Comparison of ENCODE assay signal across 32 cellular contexts in the genomic region with DNA sequence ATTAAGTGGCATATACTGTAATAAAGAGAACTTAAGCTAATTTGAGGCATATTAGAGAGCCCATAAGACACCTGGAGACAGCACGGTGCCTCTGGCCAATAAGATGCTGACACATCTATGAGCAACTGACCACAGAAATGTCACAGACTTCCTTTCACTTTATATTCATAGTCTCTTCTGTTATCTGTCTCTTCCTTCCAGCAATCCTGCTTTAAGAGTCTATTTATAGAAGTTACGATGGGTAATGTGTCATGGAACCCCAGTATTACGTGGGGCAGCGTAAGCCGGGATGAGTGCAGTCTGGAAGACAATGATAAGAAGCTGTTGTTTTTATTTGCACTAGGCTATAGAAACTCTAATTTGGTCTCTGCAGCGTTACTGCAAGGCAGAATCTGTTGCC.
DNase-seq lines count a peak whose midpoint lies in the region; ATAC-seq, FAIRE-seq and TF ChIP-seq lines count a peak whose summit lies in the region.
"Had no signal": no experiment of that assay in that cellular context is flagged by ENCODE, and none has a peak within 500 bp of the region (broad histone marks: within the 10 kb centered on the region; RNA-seq: fewer than 3 reads in every experiment).

No MANE protein-coding gene starts in this region.

- TF ChIP-seq RAD21 in HepG2 (CRISPR knock-in tag; IDR thresholded peaks at IDR 0.05) = no peak

- no peak overlapping the region for H3K4me3 ChIP-seq in Loucy (ENCODE audit: low read length, poor library complexity, severe bottlenecking)
- H3K4me3 ChIP-seq in astrocyte of the cerebellum (ENCODE audit: low read depth, low read length) = no peak overlapping the region
- H3K4me3 ChIP-seq in HepG2 (replicated peaks in 1 of 3; ENCODE audit: insufficient read depth in 1 of 3, low read depth in 2 of 3, low read length in 3 of 3) = no peak overlapping the region
- H3K4me3 ChIP-seq: gastrocnemius medialis, prostate gland, sigmoid colon had no signal

- in situ Hi-C loops in astrocyte of the cerebellum (cut with HindIII; ENCODE audit: low sequenced_read_pairs) (no loop called here), HepG2 (cut with HindIII; ENCODE audit: extremely low pct_ligation_motif_present, low pct_unique_long_range_greater_than_20kb) (no loop called here)

- no peak for TF ChIP-seq POLR2A in HepG2 (IDR thresholded peaks at IDR 0.05; ENCODE audit: insufficient read depth in 1 of 2, low read depth in 2 of 2, low read length in 2 of 2)

- H3K36me3 ChIP-seq in Loucy (ENCODE audit: insufficient read depth, low read length) (no peaks in the 10 kb centered on the region), HepG2 (replicated peaks in 1 of 2; ENCODE audit: control insufficient read depth in 1 of 2, insufficient read depth in 2 of 2, low read length in 2 of 2) (no peaks in the 10 kb centered on the region)
- H3K36me3 ChIP-seq: brain microvascular endothelial cell, prostate gland, sigmoid colon had no signal

- WGBS in HepG2 (ENCODE audit: low lambda C conversion rate) = 14% methylated on average over 6 of the region's 6 CpGs

- no peaks in the 10 kb centered on the region for H4K20me1 ChIP-seq in Loucy (ENCODE audit: insufficient read depth, low read length, poor library complexity, severe bottlenecking)
- H4K20me1 ChIP-seq in HepG2 (ENCODE audit: insufficient read depth, low read length) = no peaks in the 10 kb centered on the region

- H2AFZ ChIP-seq in Loucy (ENCODE audit: low read length) (peak overlapping the region; percentile 53; the same call in 1 of the 2 replicates), HepG2 (ENCODE audit: low read length) (no peak overlapping the region)

- FAIRE-seq in HepG2 (lab: Jason Lieb, UNC) = no peak
- FAIRE-seq: colon had no signal

- H3K9ac ChIP-seq in Loucy (ENCODE audit: low read depth, low read length, poor library complexity, severe bottlenecking) = no peak overlapping the region
- H3K9ac ChIP-seq in HepG2 (ENCODE audit: insufficient read depth, low read depth, low read length) = no peak overlapping the region

- no peaks in the 10 kb centered on the region for H3K79me2 ChIP-seq in Loucy (ENCODE audit: insufficient read depth, low read length)
- H3K79me2 ChIP-seq in HepG2 (ENCODE audit: insufficient read depth, low read length) = no peaks in the 10 kb centered on the region

- no peaks in the 10 kb centered on the region for H3F3A ChIP-seq in Loucy (ENCODE audit: low read depth)

- POLR2A ChIA-PET in HepG2 (lab: Yijun Ruan, JAX) = no interaction called here

- intact Hi-C loops in HepG2 (cut with micrococcal nuclease; ENCODE audit: unreplicated experiment) = no loop called here

- H3K27me3 ChIP-seq in Loucy (ENCODE audit: insufficient read depth, low read length, poor library complexity, severe bottlenecking) (no peaks in the 10 kb centered on the region), HepG2 (ENCODE audit: control insufficient read depth in 1 of 2, insufficient read depth in 2 of 2, low read length in 2 of 2) (0 out of 5 replicates have a peak, but pooled peaks cover 0 to 5% of the 10 kb centered on the region in 2 experiments)
- H3K27me3 ChIP-seq: brain microvascular endothelial cell, gastrocnemius medialis, sigmoid colon had no signal

- peak overlapping the region; percentile 36 for H3K4me2 ChIP-seq in Loucy (ENCODE audit: low read depth, low read length, poor library complexity, severe bottlenecking)
- H3K4me2 ChIP-seq in HepG2 (ENCODE audit: low read depth, low read length) = no peak overlapping the region

- H3K9me2 ChIP-seq in Loucy (replicated peaks; ENCODE audit: low read depth, low read length) = no peaks in the 10 kb centered on the region

- CTCF ChIA-PET in HepG2 (lab: Yijun Ruan, JAX; ENCODE audit: low intra/inter-chr PET ratio, low total read pairs) = no interaction called here

- H3K9me3 ChIP-seq in Loucy (ENCODE audit: insufficient read depth, low read depth, low read length) (no peaks in the 10 kb centered on the region), HepG2 (ENCODE audit: low read length) (no peaks in the 10 kb centered on the region)
- H3K9me3 ChIP-seq: gastrocnemius medialis, prostate gland, sigmoid colon had no signal

- no TSS peak for BruUV-seq in HepG2 (replicated peaks; lab: Mats Ljungman, UMichigan)

- no peak overlapping the region for H3K27ac ChIP-seq in HepG2 (ENCODE audit: extremely low read length, insufficient read depth, low read length)
- H3K27ac ChIP-seq: brain microvascular endothelial cell, prostate gland, sigmoid colon, WERI-Rb-1 had no signal

- DNase-seq in A172 (ENCODE audit: low spot score) = peak; percentile 86
- DNase-seq in astrocyte of the cerebellum (ENCODE audit: low read depth) = peak; percentile 35
- peak; percentile 29 for DNase-seq in foreskin melanocyte
- DNase-seq in HepG2 (ENCODE audit: low spot score) = no peak
- DNase-seq in NCI-H2107 treated with DMSO at 0.1 percent for 48 hours (lab: John Stamatoyannopoulos, UW; ENCODE audit: unreplicated experiment) = no peak
- DNase-seq in DMS 273 treated with DMSO at 0.1 percent for 48 hours (lab: John Stamatoyannopoulos, UW) = no peak
- DNase-seq in CD1c-positive myeloid dendritic cell (ENCODE audit: extremely low spot score) = no peak
- DNase-seq: 8988T; activated CD4-positive, alpha-beta T cell treated with anti-CD3 and anti-CD28 coated beads, Interleukin-2, amount 10 ng/mL, durations not matched to agents 24 days and 14 days; activated T-cell treated with anti-CD3 and anti-CD28 coated beads, Interleukin-2, amount 50 U/mL, for 48 hours; AML-193; brain microvascular endothelial cell; CD8-positive, alpha-beta T cell; effector CD8-positive, alpha-beta T cell; gastrocnemius medialis; GDM1; H7; midbrain; naive thymus-derived CD4-positive, alpha-beta T cell; NCI-H1417 treated with DMSO at 0.1 percent for 48 hours; NCI-H2081 treated with DMSO at 0.1 percent for 48 hours; NCI-H345; NCI-H748 treated with DMSO at 0.1 percent for 48 hours; nucleus accumbens; Right ventricle myocardium superior; sigmoid colon; stimulated activated CD4-positive, alpha-beta T cell treated with anti-CD3 and anti-CD28 coated beads, Interleukin-15, amount 100 ng/mL, for 24 hours; T-helper 9 cell; WERI-Rb-1 had no signal

- TF ChIP-seq CTCF in Loucy (conservative IDR thresholded peaks at IDR 0.05; ENCODE audit: low read length) (no peak), astrocyte of the cerebellum (IDR thresholded peaks at IDR 0.05; ENCODE audit: low read depth, low read length, missing control alignments) (no peak), HepG2 (CRISPR knock-in tag; IDR thresholded peaks at IDR 0.05) (no peak)

- no peak for ATAC-seq in HepG2
- ATAC-seq: CD8-positive, alpha-beta T cell; naive thymus-derived CD4-positive, alpha-beta T cell had no signal

- peaks cover 11% of the 10 kb centered on the region for H3K4me1 ChIP-seq in Loucy (ENCODE audit: insufficient read depth, low read length, poor library complexity, severe bottlenecking)
- H3K4me1 ChIP-seq in HepG2 (ENCODE audit: insufficient read depth, low read length) = no peaks in the 10 kb centered on the region
- H3K4me1 ChIP-seq: prostate gland, sigmoid colon had no signal

- TF ChIP-seq EP300 in HepG2 (IDR thresholded peaks at IDR 0.05; ENCODE audit: low read depth in 2 of 2, low read length in 2 of 2) (no peak), HepG2 (CRISPR knock-in tag; IDR thresholded peaks at IDR 0.05; ENCODE audit: borderline replicate concordance) (no peak)

TF ChIP-seq in HepG2, 621 proteins besides CTCF, POLR2A, EP300 and RAD21:
- TF ChIP-seq ZNF780A (CRISPR knock-in tag; IDR thresholded peaks at IDR 0.05) (no peak), ZNF691 (CRISPR knock-in tag; IDR thresholded peaks at IDR 0.05; ENCODE audit: borderline replicate concordance, low read depth) (no peak), GABPA (IDR thresholded peaks at IDR 0.05; ENCODE audit: low read depth, low read length) (no peak), GABPA (CRISPR knock-in tag; IDR thresholded peaks at IDR 0.05; ENCODE audit: low read depth) (no peak), RARG (CRISPR knock-in tag; IDR thresholded peaks at IDR 0.05; ENCODE audit: low read depth) (no peak), ZNF350 (CRISPR knock-in tag; IDR thresholded peaks at IDR 0.05; ENCODE audit: borderline replicate concordance, low read depth) (no peak), TCF7L2 (IDR thresholded peaks at IDR 0.05; ENCODE audit: low read depth, low read length) (no peak)
- TF ChIP-seq, protein P1, sequence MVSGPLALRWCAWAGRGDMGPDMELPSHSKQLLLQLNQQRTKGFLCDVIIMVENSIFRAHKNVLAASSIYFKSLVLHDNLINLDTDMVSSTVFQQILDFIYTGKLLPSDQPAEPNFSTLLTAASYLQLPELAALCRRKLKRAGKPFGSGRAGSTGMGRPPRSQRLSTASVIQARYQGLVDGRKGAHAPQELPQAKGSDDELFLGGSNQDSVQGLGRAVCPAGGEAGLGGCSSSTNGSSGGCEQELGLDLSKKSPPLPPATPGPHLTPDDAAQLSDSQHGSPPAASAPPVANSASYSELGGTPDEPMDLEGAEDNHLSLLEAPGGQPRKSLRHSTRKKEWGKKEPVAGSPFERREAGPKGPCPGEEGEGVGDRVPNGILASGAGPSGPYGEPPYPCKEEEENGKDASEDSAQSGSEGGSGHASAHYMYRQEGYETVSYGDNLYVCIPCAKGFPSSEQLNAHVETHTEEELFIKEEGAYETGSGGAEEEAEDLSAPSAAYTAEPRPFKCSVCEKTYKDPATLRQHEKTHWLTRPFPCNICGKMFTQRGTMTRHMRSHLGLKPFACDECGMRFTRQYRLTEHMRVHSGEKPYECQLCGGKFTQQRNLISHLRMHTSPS (CRISPR knock-in tag; IDR thresholded peaks at IDR 0.05; ENCODE audit: low read depth) = no peak

Comparison
In these comparisons a context has a peak if more than half of its experiments do, and no peak if none do; other contexts are left out.
1. DNase-seq: peak in A172 (single experiment), astrocyte of the cerebellum (single experiment) and foreskin melanocyte (single experiment); none in HepG2 (single experiment), NCI-H2107 treated with DMSO at 0.1 percent for 48 hours (single experiment), DMS 273 treated with DMSO at 0.1 percent for 48 hours (single experiment) and CD1c-positive myeloid dendritic cell (single experiment).